Comparison of ENCODE assay signal across 24 cellular contexts in the genomic region with DNA sequence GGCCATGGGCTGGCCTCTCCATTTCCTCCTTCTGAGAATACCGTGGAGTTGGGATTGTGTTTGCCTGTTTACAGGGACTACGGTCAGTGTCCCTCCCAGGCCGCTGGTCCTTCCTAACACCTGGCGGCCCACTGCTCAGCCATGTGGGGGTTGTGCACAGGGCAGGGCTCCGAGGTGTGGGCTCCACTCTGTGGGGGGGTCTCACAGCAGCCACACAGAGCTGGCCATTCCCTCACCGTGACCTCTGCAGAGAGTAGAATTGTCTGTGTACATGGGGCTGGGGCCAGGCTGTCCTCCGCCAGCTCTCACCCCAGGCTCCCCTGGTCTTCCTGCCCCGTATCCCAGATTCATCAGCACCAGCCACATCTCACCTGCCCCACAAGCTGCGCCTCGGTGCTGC.
"Had no signal": no experiment of that assay in that cellular context is flagged by ENCODE, and none has a peak within 500 bp of the region (broad histone marks: within the 10 kb centered on the region; RNA-seq: fewer than 3 reads in every experiment).

No MANE protein-coding gene starts in this region.

- H3K27ac Mint-ChIP-seq: activated CD4-positive, alpha-beta memory T cell treated with anti-CD3 and anti-CD28 coated beads for 36 hours; activated CD4-positive, alpha-beta T cell treated with anti-CD3 and anti-CD28 coated beads, Interleukin-2, amount 10 ng/mL, durations not matched to agents 7 days and 5 days; activated naive CD4-positive, alpha-beta T cell treated with anti-CD3 and anti-CD28 coated beads, Interleukin-2, amount 50 U/mL, for 72 hours; activated naive CD8-positive, alpha-beta T cell treated with anti-CD3 and anti-CD28 coated beads, Interleukin-2, amount 50 U/mL, for 24 hours; T-helper 17 cell had no signal

- H3K36me3 Mint-ChIP-seq: activated CD4-positive, alpha-beta memory T cell treated with anti-CD3 and anti-CD28 coated beads for 36 hours had no signal

- FAIRE-seq: bronchial epithelial cell had no signal

- H3K36me3 ChIP-seq: ascending aorta, MG63 had no signal

- H3K27me3 ChIP-seq: ascending aorta, body of pancreas, MG63 had no signal

- H3K27me3 Mint-ChIP-seq: activated CD4-positive, alpha-beta T cell treated with anti-CD3 and anti-CD28 coated beads, Interleukin-2, amount 10 ng/mL, durations not matched to agents 7 days and 5 days; activated naive CD8-positive, alpha-beta T cell treated with anti-CD3 and anti-CD28 coated beads, Interleukin-2, amount 50 U/mL, for 24 hours had no signal

- H3K4me1 Mint-ChIP-seq: activated CD4-positive, alpha-beta T cell treated with anti-CD3 and anti-CD28 coated beads, Interleukin-2, amount 10 ng/mL, durations not matched to agents 7 days and 5 days; activated naive CD8-positive, alpha-beta T cell treated with anti-CD3 and anti-CD28 coated beads, Interleukin-2, amount 50 U/mL, for 24 hours; central memory CD8-positive, alpha-beta T cell; T-helper 17 cell had no signal

- DNase-seq: activated CD4-positive, alpha-beta memory T cell treated with anti-CD3 and anti-CD28 coated beads for 36 hours; activated CD4-positive, alpha-beta T cell treated with anti-CD3 and anti-CD28 coated beads, Interleukin-2, amount 10 ng/mL, durations not matched to agents 7 days and 5 days; activated CD4-positive, CD25-positive, alpha-beta regulatory T cell; activated CD8-positive, alpha-beta memory T cell treated with anti-CD3 and anti-CD28 coated beads for 24 hours; activated effector memory CD4-positive, alpha-beta T cell treated with anti-CD3 and anti-CD28 coated beads, Interleukin-2, amount 50 U/mL, for 16 hours; activated naive CD4-positive, alpha-beta T cell treated with Interleukin-2 at 50 U/mL for 16 hours; activated naive CD8-positive, alpha-beta T cell treated with anti-CD3 and anti-CD28 coated beads, Interleukin-2, amount 50 U/mL, for 24 hours; activated T-cell treated with anti-CD3 and anti-CD28 coated beads, Interleukin-2, amount 50 U/mL, for 4 hours; amniotic stem cell; body of pancreas; MG63; MV-4-11; NCI-H1105; NCI-H1436; NCI-H187; NCI-H510A treated with DMSO at 0.1 percent for 48 hours; PC-3; SIG-M5; T-helper 17 cell; T-helper 9 cell had no signal

- H3K9me3 ChIP-seq: ascending aorta, body of pancreas, MG63 had no signal

- H3K4me3 ChIP-seq: ascending aorta, body of pancreas, MG63 had no signal

- H3K27ac ChIP-seq: ascending aorta, body of pancreas had no signal

- H3K4me3 Mint-ChIP-seq: activated CD4-positive, alpha-beta memory T cell treated with anti-CD3 and anti-CD28 coated beads for 36 hours; activated CD4-positive, alpha-beta T cell treated with anti-CD3 and anti-CD28 coated beads, Interleukin-2, amount 10 ng/mL, durations not matched to agents 7 days and 5 days; activated naive CD8-positive, alpha-beta T cell treated with anti-CD3 and anti-CD28 coated beads, Interleukin-2, amount 50 U/mL, for 24 hours; activated T-cell treated with anti-CD3 and anti-CD28 coated beads, Interleukin-2, amount 50 U/mL, for 4 hours; central memory CD8-positive, alpha-beta T cell; T-helper 17 cell had no signal

- H3K4me1 ChIP-seq: ascending aorta had no signal

- H3K9me3 Mint-ChIP-seq: activated CD4-positive, alpha-beta memory T cell treated with anti-CD3 and anti-CD28 coated beads for 36 hours; activated naive CD8-positive, alpha-beta T cell treated with anti-CD3 and anti-CD28 coated beads, Interleukin-2, amount 50 U/mL, for 24 hours; activated T-cell treated with anti-CD3 and anti-CD28 coated beads, Interleukin-2, amount 50 U/mL, for 4 hours; central memory CD8-positive, alpha-beta T cell had no signal
